In the genomic region with DNA sequence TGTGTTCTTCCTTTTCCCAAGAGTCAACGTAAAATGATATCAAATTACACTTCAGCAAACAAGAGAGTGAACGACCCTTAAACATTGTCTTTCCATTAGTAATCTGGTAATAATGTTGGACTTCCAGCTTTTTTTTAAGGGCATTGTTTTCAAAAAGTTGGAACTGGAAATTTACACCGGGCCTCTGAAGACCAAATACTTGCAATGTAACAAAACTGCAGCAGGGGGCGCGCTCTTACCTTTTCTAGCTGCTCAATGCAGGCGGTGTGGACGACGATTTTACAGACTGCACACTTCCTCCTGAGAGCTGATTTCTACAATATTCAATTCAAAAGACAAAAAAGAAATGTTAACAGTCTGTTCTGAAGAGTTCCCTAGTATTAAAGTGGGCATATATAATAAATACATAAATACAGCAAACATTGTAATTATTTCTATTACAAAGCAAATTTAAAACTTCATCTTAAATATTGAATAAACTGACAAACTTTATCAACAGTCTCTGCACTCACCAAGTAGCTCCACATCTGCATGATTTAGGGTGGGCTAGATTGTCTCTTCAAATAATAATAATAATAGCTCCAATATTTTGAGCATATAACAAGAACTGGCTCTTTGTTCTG, we compare ENCODE assay signal across 8 cellular contexts.
DNase-seq lines count a peak whose midpoint lies in the region; ATAC-seq and TF ChIP-seq lines count a peak whose summit lies in the region.

No MANE protein-coding gene starts in this region.

- ATAC-seq in GM19035 (IDR thresholded peaks at IDR 0.05; ENCODE audit: unreplicated experiment) (peak; percentile 80), HG03439 (IDR thresholded peaks at IDR 0.05; ENCODE audit: unreplicated experiment) (peak; percentile 76), lung (ENCODE audit: insufficient read depth, low FRiP score) (peak; percentile 47)

- TF ChIP-seq CTCF in BE2C (IDR thresholded peaks at IDR 0.05; ENCODE audit: low read depth, low read length) (peak; percentile 90), lung (IDR thresholded peaks at IDR 0.05; ENCODE audit: control extremely low read depth, extremely low read depth) (peak; percentile 43)

- H3K4me3 ChIP-seq in BE2C (ENCODE audit: low read depth, low read length) (no peak overlapping the region), lung (no peak overlapping the region)

- peak; percentile 82 for DNase-seq in BE2C
- DNase-seq in NCI-H460 (ENCODE audit: extremely low read depth, low read depth): peak; percentile 71
- peak; percentile 42 for DNase-seq in activated CD4-positive, alpha-beta T cell treated with anti-CD3 and anti-CD28 coated beads, Interleukin-2, amount 50 U/mL, for 1 hour
- peak; percentile 21 for DNase-seq in effector CD4-positive, alpha-beta T cell
- DNase-seq in lung (ENCODE audit: low spot score): peak; percentile 70
- peak; percentile 24 to 28 for DNase-seq in stimulated activated CD8-positive, alpha-beta memory T cell treated with anti-CD3 and anti-CD28 coated beads, Interleukin-15, amount 100 ng/mL, for 48 hours (ENCODE audit: low read depth in 2 of 2)

- H3K36me3 ChIP-seq in BE2C: no peaks in the 10 kb centered on the region
- H3K36me3 ChIP-seq in lung (ENCODE audit: control insufficient read depth in 2 of 2, insufficient read depth in 2 of 2, low read length in 2 of 2): no peaks in the 10 kb centered on the region

- H3K27me3 ChIP-seq in BE2C: no peaks in the 10 kb centered on the region
- no peaks in the 10 kb centered on the region for H3K27me3 ChIP-seq in lung (ENCODE audit: control insufficient read depth, insufficient read depth)

- H3K9me3 ChIP-seq in BE2C (no peaks in the 10 kb centered on the region), lung (ENCODE audit: control insufficient read depth in 2 of 2, insufficient read depth in 1 of 2, low read length in 1 of 2) (no peaks in the 10 kb centered on the region)

- 6 to 8% methylated on average over 8 of the region's 8 CpGs for WGBS in lung, 2 donors

- peaks cover 16% of the 10 kb centered on the region for H3K4me1 ChIP-seq in BE2C
- peaks cover 0 to 3% of the 10 kb centered on the region in 2 donors for H3K4me1 ChIP-seq in lung (ENCODE audit: control insufficient read depth in 2 of 2, insufficient read depth in 2 of 2, low read length in 2 of 2)

- no peak overlapping the region for H3K27ac ChIP-seq in lung (ENCODE audit: low read depth in 1 of 2, low read length in 1 of 2)

Comparison
In these comparisons a context has a peak if more than half of its experiments do, and no peak if none do; other contexts are left out.
1. DNase-seq: peak in every context shown above with its lines; median percentile 82 in BE2C; 71 in NCI-H460; 70 in lung; 42 in activated CD4-positive, alpha-beta T cell treated with anti-CD3 and anti-CD28 coated beads, Interleukin-2, amount 50 U/mL, for 1 hour; 26 in stimulated activated CD8-positive, alpha-beta memory T cell treated with anti-CD3 and anti-CD28 coated beads, Interleukin-15, amount 100 ng/mL, for 48 hours; 21 in effector CD4-positive, alpha-beta T cell.